16 cellular contexts compared by ENCODE assay signal in genomic region chr10:119497243-119497642, GRCh38.
A peak's percentile ranks its signal among the peaks of the same experiment; 100 is the strongest.
DNase-seq lines count a peak whose midpoint lies in the region; ATAC-seq and TF ChIP-seq lines count a peak whose summit lies in the region.
"Had no signal": no experiment of that assay in that cellular context is flagged by ENCODE, and none has a peak within 500 bp of the region (broad histone marks: within the 10 kb centered on the region; RNA-seq: fewer than 3 reads in every experiment).

No MANE protein-coding gene starts in this region.

- H3K4me3 Mint-ChIP-seq in activated T-cell treated with anti-CD3 and anti-CD28 coated beads, Interleukin-2, amount 50 U/mL, for 24 hours, result no peak overlapping the region
- H3K4me3 Mint-ChIP-seq in activated naive CD8-positive, alpha-beta T cell treated with anti-CD3 and anti-CD28 coated beads, Interleukin-2, amount 50 U/mL, for 24 hours, result peak overlapping the region; percentile 39
- peak overlapping the region; percentile 49 to 67 for H3K4me3 Mint-ChIP-seq in stimulated activated naive CD8-positive, alpha-beta T cell treated with anti-CD3 and anti-CD28 coated beads, Interleukin-15, amount 100 ng/mL, for 72 hours

- H3K9me3 Mint-ChIP-seq in activated T-cell treated with anti-CD3 and anti-CD28 coated beads, Interleukin-2, amount 50 U/mL, for 24 hours, result no peaks in the 10 kb centered on the region
- H3K9me3 Mint-ChIP-seq in activated naive CD8-positive, alpha-beta T cell treated with anti-CD3 and anti-CD28 coated beads, Interleukin-2, amount 50 U/mL, for 24 hours, result no peaks in the 10 kb centered on the region
- H3K9me3 Mint-ChIP-seq in stimulated activated naive CD8-positive, alpha-beta T cell treated with anti-CD3 and anti-CD28 coated beads, Interleukin-15, amount 100 ng/mL, for 72 hours, result no peaks in the 10 kb centered on the region

- TF ChIP-seq CTCF in GM13977 (IDR thresholded peaks at IDR 0.05; ENCODE audit: extremely low read depth, insufficient read depth, missing control alignments), result no peak

- in situ Hi-C loops in GM13977 (cut with MboI; ENCODE audit: low pct_unique_long_range_greater_than_20kb, low sequenced_read_pairs, unreplicated experiment), result no loop called here

- H3K27ac Mint-ChIP-seq in activated T-cell treated with anti-CD3 and anti-CD28 coated beads, Interleukin-2, amount 50 U/mL, for 24 hours, result peak overlapping the region; percentile 99
- peak overlapping the region; percentile 99 for H3K27ac Mint-ChIP-seq in activated naive CD8-positive, alpha-beta T cell treated with anti-CD3 and anti-CD28 coated beads, Interleukin-2, amount 50 U/mL, for 24 hours
- peak overlapping the region; percentile 80 to 82 for H3K27ac Mint-ChIP-seq in stimulated activated naive CD8-positive, alpha-beta T cell treated with anti-CD3 and anti-CD28 coated beads, Interleukin-15, amount 100 ng/mL, for 72 hours

- no peak for DNase-seq in activated T-cell treated with anti-CD3 and anti-CD28 coated beads, Interleukin-2, amount 50 U/mL, for 24 hours
- DNase-seq in activated T-cell treated with anti-CD3 and anti-CD28 coated beads for 4 hours, result no peak
- DNase-seq in NCI-H2227 (lab: John Stamatoyannopoulos, UW; ENCODE audit: unreplicated experiment), result peak; percentile 24
- DNase-seq in activated naive CD8-positive, alpha-beta T cell treated with anti-CD3 and anti-CD28 coated beads, Interleukin-2, amount 50 U/mL, for 24 hours, result no peak
- no peak for DNase-seq in stimulated activated naive CD8-positive, alpha-beta T cell treated with anti-CD3 and anti-CD28 coated beads, Interleukin-15, amount 100 ng/mL, for 72 hours
- no peak for DNase-seq in stimulated activated CD8-positive, alpha-beta memory T cell treated with anti-CD3 and anti-CD28 coated beads, Interleukin-4, amount 100 ng/mL, for 48 hours
- DNase-seq in GM13977 (ENCODE audit: low spot score), result no peak
- DNase-seq: activated CD4-positive, alpha-beta T cell treated with anti-CD3 and anti-CD28 coated beads, Interleukin-2, amount 50 U/mL, for 48 hours; body of pancreas; cerebellar nuclear complex; Kasumi-1; left cardiac atrium; MV-4-11; NCI-H526 treated with DMSO at 0.1 percent for 48 hours; Peyer's patch; psoas muscle had no signal

- peaks cover 54% of the 10 kb centered on the region for H3K36me3 Mint-ChIP-seq in activated T-cell treated with anti-CD3 and anti-CD28 coated beads, Interleukin-2, amount 50 U/mL, for 24 hours (ENCODE audit: low read depth)
- H3K36me3 Mint-ChIP-seq in activated naive CD8-positive, alpha-beta T cell treated with anti-CD3 and anti-CD28 coated beads, Interleukin-2, amount 50 U/mL, for 24 hours (ENCODE audit: low read depth), result peaks cover 40% of the 10 kb centered on the region

- ATAC-seq in activated naive CD8-positive, alpha-beta T cell treated with anti-CD3 and anti-CD28 coated beads, Interleukin-2, amount 50 U/mL, for 24 hours, result no peak
- ATAC-seq in stimulated activated naive CD8-positive, alpha-beta T cell treated with anti-CD3 and anti-CD28 coated beads, Interleukin-15, amount 100 ng/mL, for 72 hours, result no peak
- ATAC-seq: body of pancreas, psoas muscle had no signal

- H3K27me3 Mint-ChIP-seq in activated T-cell treated with anti-CD3 and anti-CD28 coated beads, Interleukin-2, amount 50 U/mL, for 24 hours, result no peaks in the 10 kb centered on the region
- H3K27me3 Mint-ChIP-seq in activated naive CD8-positive, alpha-beta T cell treated with anti-CD3 and anti-CD28 coated beads, Interleukin-2, amount 50 U/mL, for 24 hours, result no peaks in the 10 kb centered on the region
- H3K27me3 Mint-ChIP-seq in stimulated activated naive CD8-positive, alpha-beta T cell treated with anti-CD3 and anti-CD28 coated beads, Interleukin-15, amount 100 ng/mL, for 72 hours, result no peaks in the 10 kb centered on the region

- H3K4me1 Mint-ChIP-seq in activated T-cell treated with anti-CD3 and anti-CD28 coated beads, Interleukin-2, amount 50 U/mL, for 24 hours (ENCODE audit: low read depth), result peaks cover 94% of the 10 kb centered on the region
- H3K4me1 Mint-ChIP-seq in activated naive CD8-positive, alpha-beta T cell treated with anti-CD3 and anti-CD28 coated beads, Interleukin-2, amount 50 U/mL, for 24 hours, result peaks cover 94% of the 10 kb centered on the region
- H3K4me1 Mint-ChIP-seq in stimulated activated naive CD8-positive, alpha-beta T cell treated with anti-CD3 and anti-CD28 coated beads, Interleukin-15, amount 100 ng/mL, for 72 hours, result peaks cover 99% of the 10 kb centered on the region
